Comparison of ENCODE assay signal across 21 cellular contexts in genomic region chr7:133551471-133551870, GRCh38.
"Had no signal": no experiment of that assay in that cellular context is flagged by ENCODE, and none has a peak within 500 bp of the region (broad histone marks: within the 10 kb centered on the region; RNA-seq: fewer than 3 reads in every experiment).

No MANE protein-coding gene starts in this region.

- DNase-seq: dermis blood vessel endothelial cell; esophagus squamous epithelium; foreskin fibroblast; immature natural killer cell; left ventricle myocardium inferior; lower lobe of right lung; mesenchymal stem cell; midbrain; occipital lobe; pancreas; right cardiac atrium; small intestine; stimulated activated CD4-positive, alpha-beta T cell treated with anti-CD3 and anti-CD28 coated beads, Interleukin-12 subunit alpha, Interleukin-12 subunit beta, amount 100 ng/mL, for 4 hours; stimulated activated naive CD4-positive, alpha-beta T cell; stomach; substantia nigra; transverse colon had no signal

- H3K27me3 Mint-ChIP-seq: progenitor cell of endocrine pancreas had no signal

- H3K36me3 Mint-ChIP-seq: immature natural killer cell had no signal

- H3K27me3 ChIP-seq: esophagus squamous epithelium, gastroesophageal sphincter, pancreas, stomach, transverse colon had no signal

- H3K4me3 Mint-ChIP-seq: immature natural killer cell, nephron had no signal

- H3K4me3 ChIP-seq: esophagus squamous epithelium, gastroesophageal sphincter, left ventricle myocardium inferior, lower lobe of right lung, pancreas, stomach, thoracic aorta, transverse colon had no signal

- H3K4me1 ChIP-seq: esophagus squamous epithelium, left ventricle myocardium inferior, lower lobe of right lung, stomach, transverse colon had no signal

- H3K9me3 ChIP-seq: esophagus squamous epithelium, gastroesophageal sphincter, left ventricle myocardium inferior, lower lobe of right lung, pancreas, stomach, thoracic aorta, transverse colon had no signal

- H3K27ac ChIP-seq: esophagus squamous epithelium, gastroesophageal sphincter, left ventricle myocardium inferior, lower lobe of right lung, pancreas, stomach, thoracic aorta, transverse colon had no signal

- H3K36me3 ChIP-seq: esophagus squamous epithelium, gastroesophageal sphincter, left ventricle myocardium inferior, lower lobe of right lung, pancreas, stomach, thoracic aorta, transverse colon had no signal

- H3K9me3 Mint-ChIP-seq: immature natural killer cell, nephron had no signal

- ATAC-seq: gastroesophageal sphincter, lower lobe of right lung, pancreas, right cardiac atrium had no signal

- H3K27ac Mint-ChIP-seq: immature natural killer cell, nephron, progenitor cell of endocrine pancreas had no signal
